3 cellular contexts compared by ENCODE assay signal in genomic region chr19:55355213-55355821, GRCh38.
TF ChIP-seq lines count a peak whose summit lies in the region.

No MANE protein-coding gene starts in this region.

TF ChIP-seq in SK-N-SH, 30 proteins besides CTCF, POLR2A, EP300 and RAD21:
- no peak for TF ChIP-seq NRF1 (IDR thresholded peaks at IDR 0.05; ENCODE audit: low read depth, low read length)
- no peak for TF ChIP-seq POLR2AphosphoS5 (IDR thresholded peaks at IDR 0.05; ENCODE audit: low read depth, low read length)
- no peak for TF ChIP-seq USF1 (IDR thresholded peaks at IDR 0.05; ENCODE audit: borderline replicate concordance, low read depth)
- no peak for TF ChIP-seq FOSL2 (IDR thresholded peaks at IDR 0.05; ENCODE audit: borderline replicate concordance, low read depth)

TF ChIP-seq in SK-N-SH treated with all-trans-retinoic acid at 6 μM for 48 hours, 23 proteins besides CTCF, POLR2A, EP300 and RAD21:
- TF ChIP-seq CSRNP3 (CRISPR knock-in tag; IDR thresholded peaks at IDR 0.05) (no peak), ZNF70 (CRISPR knock-in tag; IDR thresholded peaks at IDR 0.05) (no peak), ESRRG (CRISPR knock-in tag; IDR thresholded peaks at IDR 0.05) (no peak), ARNTL (CRISPR knock-in tag; IDR thresholded peaks at IDR 0.05; ENCODE audit: borderline replicate concordance, low read depth) (no peak), TOX (CRISPR knock-in tag; IDR thresholded peaks at IDR 0.05; ENCODE audit: borderline replicate concordance) (no peak), BACH2 (CRISPR knock-in tag; IDR thresholded peaks at IDR 0.05; ENCODE audit: borderline replicate concordance) (no peak), CREB5 (CRISPR knock-in tag; IDR thresholded peaks at IDR 0.05; ENCODE audit: low read depth) (no peak), TCF4 (CRISPR knock-in tag; IDR thresholded peaks at IDR 0.05; ENCODE audit: borderline replicate concordance) (no peak)

TF ChIP-seq in endothelial cell of umbilical vein, 7 proteins besides CTCF, POLR2A, EP300 and RAD21:
- TF ChIP-seq EZH2 (IDR thresholded peaks at IDR 0.05; ENCODE audit: borderline replicate concordance, low read depth, low read length, severe bottlenecking) (peak; percentile 35), FOS (IDR thresholded peaks at IDR 0.05; ENCODE audit: borderline replicate concordance, insufficient read depth, low read length) (no peak), MYC (IDR thresholded peaks at IDR 0.05; ENCODE audit: low read depth, low read length) (no peak)
